ENCODE assay signal across 14 cellular contexts in genomic region chr15:55661431-55661830, GRCh38.
DNase-seq lines count a peak whose midpoint lies in the region; TF ChIP-seq lines count a peak whose summit lies in the region.
"Had no signal": no experiment of that assay in that cellular context is flagged by ENCODE, and none has a peak within 500 bp of the region (broad histone marks: within the 10 kb centered on the region; RNA-seq: fewer than 3 reads in every experiment).

No MANE protein-coding gene starts in this region.

- intact Hi-C loops in head of caudate nucleus (cut with DNase I), result no loop called here
- intact Hi-C loops in sigmoid colon (cut with DNase I), result no loop called here

- no peak overlapping the region for H3K27ac Mint-ChIP-seq in T-helper 2 cell treated with Interferon-gamma antibody and Interleukin-4, amounts not matched to agents 5 μg/mL and 100 μg/mL, for 36 hours
- H3K27ac Mint-ChIP-seq: natural killer cell treated with Interleukin-12 subunit alpha and Interleukin-12 subunit beta and Interleukin-15 and Interleukin-18, amount 100 ng/mL, for 72 hours had no signal

- no peak for TF ChIP-seq CTCF in hepatocyte (IDR thresholded peaks at IDR 0.05; ENCODE audit: poor library complexity)
- no peak for TF ChIP-seq CTCF in sigmoid colon (IDR thresholded peaks at IDR 0.05)

- H3K4me2 ChIP-seq in hepatocyte, result peak overlapping the region; percentile 1

- no peaks in the 10 kb centered on the region for H3K36me3 Mint-ChIP-seq in T-helper 2 cell treated with Interferon-gamma antibody and Interleukin-4, amounts not matched to agents 5 μg/mL and 100 μg/mL, for 36 hours (ENCODE audit: low read depth)
- H3K36me3 Mint-ChIP-seq: natural killer cell treated with Interleukin-12 subunit alpha and Interleukin-12 subunit beta and Interleukin-15 and Interleukin-18, amount 100 ng/mL, for 72 hours had no signal

- H3K27ac ChIP-seq in hepatocyte, result peak overlapping the region; percentile 25
- no peak overlapping the region for H3K27ac ChIP-seq in sigmoid colon
- H3K27ac ChIP-seq: body of pancreas, GM23248 had no signal

- peaks cover 21% of the 10 kb centered on the region for H3K4me1 Mint-ChIP-seq in T-helper 2 cell treated with Interferon-gamma antibody and Interleukin-4, amounts not matched to agents 5 μg/mL and 100 μg/mL, for 36 hours (ENCODE audit: low read depth)

- H2AFZ ChIP-seq in hepatocyte, result no peak overlapping the region
- H2AFZ ChIP-seq: GM23248 had no signal

- no peak overlapping the region for H3K4me3 Mint-ChIP-seq in T-helper 2 cell treated with Interferon-gamma antibody and Interleukin-4, amounts not matched to agents 5 μg/mL and 100 μg/mL, for 36 hours
- H3K4me3 Mint-ChIP-seq: natural killer cell treated with Interleukin-12 subunit alpha and Interleukin-12 subunit beta and Interleukin-15 and Interleukin-18, amount 100 ng/mL, for 72 hours had no signal

- no peaks in the 10 kb centered on the region for H3K27me3 Mint-ChIP-seq in T-helper 2 cell treated with Interferon-gamma antibody and Interleukin-4, amounts not matched to agents 5 μg/mL and 100 μg/mL, for 36 hours (ENCODE audit: low read depth)

- TF ChIP-seq EP300 in sigmoid colon (IDR thresholded peaks at IDR 0.05), result no peak

- no peaks in the 10 kb centered on the region for H3K9me3 Mint-ChIP-seq in T-helper 2 cell treated with Interferon-gamma antibody and Interleukin-4, amounts not matched to agents 5 μg/mL and 100 μg/mL, for 36 hours
- H3K9me3 Mint-ChIP-seq: natural killer cell treated with Interleukin-12 subunit alpha and Interleukin-12 subunit beta and Interleukin-15 and Interleukin-18, amount 100 ng/mL, for 72 hours had no signal

- H3K9me3 ChIP-seq in hepatocyte (ENCODE audit: low read depth), result no peaks in the 10 kb centered on the region
- H3K9me3 ChIP-seq in sigmoid colon, result no peaks in the 10 kb centered on the region
- H3K9me3 ChIP-seq: body of pancreas had no signal

- no peaks in the 10 kb centered on the region for H4K20me1 ChIP-seq in hepatocyte (ENCODE audit: insufficient read depth, poor library complexity, severe bottlenecking)

- no peaks in the 10 kb centered on the region for H3K9me2 ChIP-seq in hepatocyte (replicated peaks; ENCODE audit: insufficient read depth)

- peak; percentile 19 for DNase-seq in activated CD4-positive, alpha-beta T cell treated with anti-CD3 and anti-CD28 coated beads for 48 hours
- no peak for DNase-seq in activated CD4-positive, alpha-beta T cell treated with anti-CD3 and anti-CD28 coated beads, Interleukin-2, amount 50 U/mL, for 4 hours
- peak; percentile 38 for DNase-seq in T-helper 2 cell treated with Interferon-gamma antibody and Interleukin-4, amounts not matched to agents 5 μg/mL and 100 μg/mL, for 36 hours (ENCODE audit: low spot score)
- peak; percentile 16 for DNase-seq in hepatocyte (ENCODE audit: low spot score)
- peak; percentile 2 for DNase-seq in pulmonary artery endothelial cell (ENCODE audit: low read depth, low spot score)
- no peak for DNase-seq in head of caudate nucleus
- no peak for DNase-seq in globus pallidus (ENCODE audit: low spot score)
- DNase-seq in sigmoid colon, result no peak
- DNase-seq: activated T-cell treated with anti-CD3 and anti-CD28 coated beads, Interleukin-2, amount 50 U/mL, for 48 hours; body of pancreas; GM23248; NCI-H1694 treated with DMSO at 0.1 percent for 48 hours; small intestine had no signal

- H3K27me3 ChIP-seq in hepatocyte (no peaks in the 10 kb centered on the region), sigmoid colon (no peaks in the 10 kb centered on the region)
- H3K27me3 ChIP-seq: body of pancreas had no signal

- TF ChIP-seq POLR2A in sigmoid colon (IDR thresholded peaks at IDR 0.05), result no peak

- H3K4me3 ChIP-seq in hepatocyte (no peak overlapping the region), sigmoid colon (no peak overlapping the region)
- H3K4me3 ChIP-seq: body of pancreas, GM23248 had no signal

- H3K36me3 ChIP-seq in hepatocyte (replicated peaks; ENCODE audit: insufficient read depth, low read depth) (no peaks in the 10 kb centered on the region), sigmoid colon (no peaks in the 10 kb centered on the region)

- peaks cover 14% of the 10 kb centered on the region for H3K4me1 ChIP-seq in hepatocyte (ENCODE audit: insufficient read depth)
- no peaks in the 10 kb centered on the region for H3K4me1 ChIP-seq in sigmoid colon
- H3K4me1 ChIP-seq: body of pancreas had no signal

- H3K79me2 ChIP-seq in hepatocyte, result no peaks in the 10 kb centered on the region

Comparison
In these comparisons a context has a peak if more than half of its experiments do, and no peak if none do; other contexts are left out.
1. DNase-seq: peak in activated CD4-positive, alpha-beta T cell treated with anti-CD3 and anti-CD28 coated beads for 48 hours (single experiment), T-helper 2 cell treated with Interferon-gamma antibody and Interleukin-4, amounts not matched to agents 5 μg/mL and 100 μg/mL, for 36 hours (single experiment), hepatocyte (single experiment) and pulmonary artery endothelial cell (single experiment); none in activated CD4-positive, alpha-beta T cell treated with anti-CD3 and anti-CD28 coated beads, Interleukin-2, amount 50 U/mL, for 4 hours (0 of 2), head of caudate nucleus (0 of 42), globus pallidus (single experiment) and sigmoid colon (single experiment).